In genomic region chr1:217036757-217037156, GRCh38 we compare ENCODE assay signal across 3 cellular contexts.
"Had no signal": no experiment of that assay in that cellular context is flagged by ENCODE, and none has a peak within 500 bp of the region (broad histone marks: within the 10 kb centered on the region; RNA-seq: fewer than 3 reads in every experiment).

No MANE protein-coding gene starts in this region.

- H3K4me3 ChIP-seq: GM12878 had no signal

- DNase-seq: GDM1, GF-D8 had no signal
